In the genomic region with DNA sequence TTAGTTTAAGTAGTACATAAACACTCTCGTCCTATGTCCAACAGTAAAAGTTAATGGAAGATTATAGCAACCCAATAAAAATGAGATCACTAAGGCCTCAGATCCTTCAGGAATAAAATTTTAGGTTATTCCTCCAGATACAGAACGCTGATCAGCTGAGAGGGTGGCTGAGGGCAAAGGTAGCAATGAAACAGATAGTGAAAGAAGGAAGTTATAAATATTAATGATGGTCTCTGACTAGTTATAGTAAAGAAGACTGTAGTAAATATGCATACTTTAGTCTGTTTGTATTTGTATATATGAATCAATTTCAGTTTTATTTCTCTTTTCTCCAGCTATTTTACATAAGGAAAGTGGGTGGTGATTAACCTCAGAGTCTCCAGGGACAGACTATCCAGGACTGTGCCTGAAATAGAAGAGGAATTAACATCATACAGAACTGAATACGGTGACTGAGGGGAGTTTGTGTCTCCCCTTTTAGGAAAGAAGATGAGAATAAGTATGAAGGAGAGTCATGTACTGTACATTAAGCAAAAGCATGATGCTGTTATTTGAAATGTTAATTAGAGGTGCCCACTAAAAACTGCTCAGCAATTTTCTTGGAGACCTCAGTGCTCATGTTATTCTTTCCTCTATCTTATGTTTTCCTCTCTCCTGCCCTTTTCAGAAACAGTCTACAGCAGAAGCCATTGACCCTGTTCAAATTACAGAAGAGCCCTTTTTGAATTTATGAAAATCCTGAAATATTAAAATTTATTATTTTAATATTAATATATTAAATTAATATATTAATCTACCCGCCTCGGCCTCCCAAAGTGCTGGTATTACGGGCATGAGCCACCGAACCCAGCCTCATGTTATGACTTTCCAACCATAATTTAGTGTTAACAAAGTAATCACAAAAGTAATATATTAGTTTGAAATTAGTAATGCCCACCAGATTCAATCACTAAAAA, we compare ENCODE assay signal across 21 cellular contexts. TPM values are rescaled to one million over a fixed set of nuclear protein-coding genes. Genes with fewer than 3 reads are reported as not detected.
DNase-seq lines count a peak whose midpoint lies in the region; ATAC-seq, FAIRE-seq and TF ChIP-seq lines count a peak whose summit lies in the region.
"Had no signal": no experiment of that assay in that cellular context is flagged by ENCODE, and none has a peak within 500 bp of the region (broad histone marks: within the 10 kb centered on the region; RNA-seq: fewer than 3 reads in every experiment).

No MANE protein-coding gene starts in this region.

- H3K4me1 Mint-ChIP-seq in WTC11, result peaks cover 5% of the 10 kb centered on the region

- no peaks in the 10 kb centered on the region for H3K9me3 ChIP-seq in effector memory CD4-positive, alpha-beta T cell (ENCODE audit: control insufficient read depth, low read length)
- H3K9me3 ChIP-seq: left lung had no signal

- no peak overlapping the region for H3K27ac Mint-ChIP-seq in WTC11
- H3K27ac Mint-ChIP-seq: activated CD4-positive, alpha-beta T cell treated with anti-CD3 and anti-CD28 coated beads, Interleukin-2, amount 10 ng/mL, durations not matched to agents 7 days and 5 days; activated T-helper 1 cell treated with anti-CD3 and anti-CD28 coated beads, Interleukin-12 subunit alpha, Interleukin-12 subunit beta, Interleukin-2, Interleukin-4 antibody, amounts not matched to agents 30 ng/mL and 10 ng/mL and 1 ng/mL, durations not matched to agents 14 hours and 24 hours and 36 hours; dendritic cell treated with granulocyte-macrophage colony-stimulating factor and Interleukin-4, amounts not matched to agents 40 ng/mL and 50 ng/mL, for 4 days; T-helper 2 cell treated with Interferon-gamma antibody and Interleukin-4, amounts not matched to agents 5 μg/mL and 100 μg/mL, for 36 hours had no signal

- POLR2A ChIA-PET in GM10248 (lab: Yijun Ruan, JAX), result no interaction called here
- POLR2A ChIA-PET in WTC11 (lab: Charles Lee), result no interaction called here

- TF ChIP-seq CTCF in GM10248 (IDR thresholded peaks at IDR 0.05; ENCODE audit: control extremely low read depth, extremely low read depth, low read depth, missing control alignments), result no peak
- TF ChIP-seq CTCF in WTC11 (IDR thresholded peaks at IDR 0.05), result no peak

- H3K9me3 Mint-ChIP-seq in WTC11, result peaks cover 4% of the 10 kb centered on the region
- H3K9me3 Mint-ChIP-seq: activated CD4-positive, alpha-beta T cell treated with anti-CD3 and anti-CD28 coated beads, Interleukin-2, amount 10 ng/mL, durations not matched to agents 7 days and 5 days; activated T-helper 1 cell treated with anti-CD3 and anti-CD28 coated beads, Interleukin-12 subunit alpha, Interleukin-12 subunit beta, Interleukin-2, Interleukin-4 antibody, amounts not matched to agents 30 ng/mL and 10 ng/mL and 1 ng/mL, durations not matched to agents 14 hours and 24 hours and 36 hours; dendritic cell treated with granulocyte-macrophage colony-stimulating factor and Interleukin-4, amounts not matched to agents 40 ng/mL and 50 ng/mL, for 4 days; naive thymus-derived CD8-positive, alpha-beta T cell; T-helper 2 cell treated with Interferon-gamma antibody and Interleukin-4, amounts not matched to agents 5 μg/mL and 100 μg/mL, for 36 hours had no signal

- no peak overlapping the region for H3K4me3 Mint-ChIP-seq in WTC11
- H3K4me3 Mint-ChIP-seq: activated CD4-positive, alpha-beta T cell treated with anti-CD3 and anti-CD28 coated beads, Interleukin-2, amount 10 ng/mL, durations not matched to agents 7 days and 5 days; activated T-helper 1 cell treated with anti-CD3 and anti-CD28 coated beads, Interleukin-12 subunit alpha, Interleukin-12 subunit beta, Interleukin-2, Interleukin-4 antibody, amounts not matched to agents 30 ng/mL and 10 ng/mL and 1 ng/mL, durations not matched to agents 14 hours and 24 hours and 36 hours; dendritic cell treated with granulocyte-macrophage colony-stimulating factor and Interleukin-4, amounts not matched to agents 40 ng/mL and 50 ng/mL, for 4 days; naive thymus-derived CD8-positive, alpha-beta T cell; T-helper 2 cell treated with Interferon-gamma antibody and Interleukin-4, amounts not matched to agents 5 μg/mL and 100 μg/mL, for 36 hours had no signal

- no peaks in the 10 kb centered on the region for H3K27me3 ChIP-seq in effector memory CD4-positive, alpha-beta T cell (replicated peaks; ENCODE audit: control insufficient read depth, insufficient read depth, low read length, poor library complexity, severe bottlenecking)
- no peaks in the 10 kb centered on the region for H3K27me3 ChIP-seq in H7 (ENCODE audit: control insufficient read depth, insufficient read depth, low read length)
- H3K27me3 ChIP-seq: hepatocyte had no signal

- H3K36me3 Mint-ChIP-seq in WTC11, result no peaks in the 10 kb centered on the region
- H3K36me3 Mint-ChIP-seq: naive thymus-derived CD8-positive, alpha-beta T cell had no signal

- no peak overlapping the region for H3K4me3 ChIP-seq in effector memory CD4-positive, alpha-beta T cell (ENCODE audit: insufficient read depth, low read depth, low read length, poor library complexity, severe bottlenecking)
- H3K4me3 ChIP-seq in H7 (ENCODE audit: insufficient read depth, low read depth, low read length), result no peak overlapping the region
- H3K4me3 ChIP-seq: hepatocyte, left lung had no signal

- H3K36me3 ChIP-seq in effector memory CD4-positive, alpha-beta T cell (ENCODE audit: control insufficient read depth, insufficient read depth, low read length), result no peaks in the 10 kb centered on the region
- H3K36me3 ChIP-seq in H7 (replicated peaks; ENCODE audit: control insufficient read depth, insufficient read depth, low read length), result no peaks in the 10 kb centered on the region
- H3K36me3 ChIP-seq: left lung had no signal

- peak; percentile 55 for ATAC-seq in HG03025 (IDR thresholded peaks at IDR 0.05; ENCODE audit: low FRiP score, unreplicated experiment)
- no peak for ATAC-seq in WTC11
- ATAC-seq: left lung; naive thymus-derived CD8-positive, alpha-beta T cell had no signal

- H3K27me3 Mint-ChIP-seq in WTC11 (ENCODE audit: low read depth), result no peaks in the 10 kb centered on the region; the same call in 1 of the 2 replicates

- DNase-seq in GM10248 (ENCODE audit: extremely low spot score), result peak; percentile 39
- DNase-seq in GM19239 (ENCODE audit: insufficient read length, low spot score), result peak; percentile 36
- DNase-seq in WTC11 (ENCODE audit: low spot score), result no peak
- DNase-seq in effector memory CD4-positive, alpha-beta T cell, result no peak
- no peak for DNase-seq in H7
- DNase-seq in CD1c-positive myeloid dendritic cell (ENCODE audit: extremely low spot score), result no peak
- DNase-seq in stimulated activated CD8-positive, alpha-beta memory T cell treated with anti-CD3 and anti-CD28 coated beads, Interleukin-4, amount 100 ng/mL, for 48 hours, result no peak
- DNase-seq: activated CD4-positive, alpha-beta T cell treated with anti-CD3 and anti-CD28 coated beads, Interleukin-2, amount 10 ng/mL, durations not matched to agents 7 days and 5 days; aorta; DMS 273 treated with DMSO at 0.1 percent for 48 hours; left lung; naive thymus-derived CD8-positive, alpha-beta T cell; NCI-H1694; NCI-H524; stimulated activated CD4-positive, alpha-beta T cell treated with anti-CD3 and anti-CD28 coated beads, Interleukin-2, amount 100 ng/mL, for 24 hours; trophoblast cell had no signal

- CTCF ChIA-PET in GM10248 (lab: Yijun Ruan, JAX) (interaction anchor here (2.2 kb wide), 1 partner anchor 9 kb away, joined by 10 read pairs; no protein-coding TSS in a partner anchor), WTC11 (lab: Charles Lee) (interaction anchor here (0.6 to 2.8 kb wide), 2 partner anchors 47 to 345 kb away, joined by 3 to 10 read pairs; a partner anchor contains a TSS)

- no peaks in the 10 kb centered on the region for H3K4me1 ChIP-seq in effector memory CD4-positive, alpha-beta T cell (ENCODE audit: control insufficient read depth, insufficient read depth, low read length, poor library complexity, severe bottlenecking)
- H3K4me1 ChIP-seq: left lung had no signal

- peak; percentile 26 for FAIRE-seq in GM19239 (lab: Jason Lieb, UNC)

- H3K27ac ChIP-seq in effector memory CD4-positive, alpha-beta T cell (ENCODE audit: insufficient read depth, low read length, poor library complexity, severe bottlenecking), result no peak overlapping the region
- H3K27ac ChIP-seq: hepatocyte, left lung had no signal

TF ChIP-seq in WTC11, 78 proteins besides CTCF, POLR2A, EP300 and RAD21:
- TF ChIP-seq, protein P1, sequence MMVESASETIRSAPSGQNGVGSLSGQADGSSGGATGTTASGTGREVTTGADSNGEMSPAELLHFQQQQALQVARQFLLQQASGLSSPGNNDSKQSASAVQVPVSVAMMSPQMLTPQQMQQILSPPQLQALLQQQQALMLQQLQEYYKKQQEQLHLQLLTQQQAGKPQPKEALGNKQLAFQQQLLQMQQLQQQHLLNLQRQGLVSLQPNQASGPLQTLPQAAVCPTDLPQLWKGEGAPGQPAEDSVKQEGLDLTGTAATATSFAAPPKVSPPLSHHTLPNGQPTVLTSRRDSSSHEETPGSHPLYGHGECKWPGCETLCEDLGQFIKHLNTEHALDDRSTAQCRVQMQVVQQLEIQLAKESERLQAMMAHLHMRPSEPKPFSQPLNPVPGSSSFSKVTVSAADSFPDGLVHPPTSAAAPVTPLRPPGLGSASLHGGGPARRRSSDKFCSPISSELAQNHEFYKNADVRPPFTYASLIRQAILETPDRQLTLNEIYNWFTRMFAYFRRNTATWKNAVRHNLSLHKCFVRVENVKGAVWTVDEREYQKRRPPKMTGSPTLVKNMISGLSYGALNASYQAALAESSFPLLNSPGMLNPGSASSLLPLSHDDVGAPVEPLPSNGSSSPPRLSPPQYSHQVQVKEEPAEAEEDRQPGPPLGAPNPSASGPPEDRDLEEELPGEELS (CRISPR knock-in tag; IDR thresholded peaks at IDR 0.05), result no peak
- TF ChIP-seq TEAD1 (CRISPR knock-in tag; IDR thresholded peaks at IDR 0.05) (no peak), HMGA2 (CRISPR knock-in tag; IDR thresholded peaks at IDR 0.05) (peak; percentile 71)
TF ChIP-seq in WTC11: peak in this region for 1.

RNA-seq across cellular contexts. Expression of a gene that starts 36.6 kb away (rescaled TPM):
- total RNA-seq in WTC11 (2021), result 13.5 to 16.6 TPM (median 15.6 TPM) in 3 replicates
- total RNA-seq in H7 (2014; rRNA removed; shearing (Covaris generic)), result 31.8 and 54.6 TPM in 2 replicates

RNA-seq across cellular contexts. Expression of a gene that starts 47.4 kb away (rescaled TPM):
- 278 to 289 TPM (median 281 TPM) in 3 replicates for total RNA-seq in WTC11 (2021)
- 432 and 539 TPM in 2 replicates for total RNA-seq in H7 (2014; rRNA removed; shearing (Covaris generic))

Comparison
In these comparisons a context has a peak if more than half of its experiments do, and no peak if none do; other contexts are left out.
1. DNase-seq: peak in GM10248 (single experiment) and GM19239 (single experiment); none in WTC11 (single experiment), effector memory CD4-positive, alpha-beta T cell (0 of 3), H7 (single experiment), CD1c-positive myeloid dendritic cell (single experiment) and stimulated activated CD8-positive, alpha-beta memory T cell treated with anti-CD3 and anti-CD28 coated beads, Interleukin-4, amount 100 ng/mL, for 48 hours (single experiment).